21 cellular contexts compared by ENCODE assay signal in the genomic region with DNA sequence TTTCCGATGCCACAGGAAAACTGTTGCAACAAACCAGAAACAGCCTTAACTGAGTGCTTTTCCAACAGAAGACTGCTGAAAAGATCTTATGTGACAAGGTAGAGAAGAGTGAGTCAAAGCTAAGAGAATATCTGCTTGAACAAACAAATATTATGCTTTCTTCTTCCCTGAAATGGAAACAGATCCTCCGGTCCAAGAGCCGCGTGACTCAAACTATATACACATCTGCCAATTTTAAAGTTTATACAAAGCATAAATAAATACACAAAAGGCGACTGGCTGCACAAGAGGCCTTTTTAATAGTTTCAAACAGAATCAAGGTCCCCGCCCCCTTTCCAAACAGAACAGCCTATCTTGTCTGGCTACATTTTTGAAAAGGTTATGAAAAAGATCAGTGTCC.
DNase-seq lines count a peak whose midpoint lies in the region; ATAC-seq, FAIRE-seq and TF ChIP-seq lines count a peak whose summit lies in the region.
"Had no signal": no experiment of that assay in that cellular context is flagged by ENCODE, and none has a peak within 500 bp of the region (broad histone marks: within the 10 kb centered on the region; RNA-seq: fewer than 3 reads in every experiment).

No MANE protein-coding gene starts in this region.

- peak overlapping the region; percentile 83 for H3K27ac ChIP-seq in C4-2B
- H3K27ac ChIP-seq: body of pancreas, colonic mucosa, left ventricle myocardium inferior, ovary had no signal

- TF ChIP-seq CTCF in C4-2B (conservative IDR thresholded peaks at IDR 0.05) (no peak), astrocyte of the spinal cord (IDR thresholded peaks at IDR 0.05; ENCODE audit: low read depth, low read length) (no peak)

- in situ Hi-C loops in astrocyte of the spinal cord (cut with HindIII; ENCODE audit: low sequenced_read_pairs) (no loop called here), G401 (cut with HindIII; ENCODE audit: low sequenced_read_pairs) (no loop called here)

- ATAC-seq in HG03139 (IDR thresholded peaks at IDR 0.05; ENCODE audit: unreplicated experiment) (no peak), GM18511 (IDR thresholded peaks at IDR 0.05; ENCODE audit: unreplicated experiment) (no peak)
- ATAC-seq: body of pancreas; stimulated activated naive CD8-positive, alpha-beta T cell treated with anti-CD3 and anti-CD28 coated beads, Interleukin-15, amount 100 ng/mL, for 72 hours had no signal

- no peak overlapping the region for H3K4me3 ChIP-seq in astrocyte of the spinal cord (ENCODE audit: low read depth, low read length)
- H3K4me3 ChIP-seq: body of pancreas, colonic mucosa, left ventricle myocardium inferior, ovary had no signal

- FAIRE-seq in urothelium cell line (lab: Jason Lieb, UNC), result no peak

- peak; percentile 84 for DNase-seq in M059J (ENCODE audit: low read depth)
- peak; percentile 18 for DNase-seq in astrocyte of the spinal cord (ENCODE audit: low read depth, low spot score)
- peak; percentile 36 for DNase-seq in iris pigment epithelial cell (ENCODE audit: low read depth)
- DNase-seq in urothelium cell line (ENCODE audit: low spot score), result no peak
- no peak for DNase-seq in G401 (ENCODE audit: low spot score)
- DNase-seq: activated CD4-positive, alpha-beta memory T cell treated with anti-CD3 and anti-CD28 coated beads for 36 hours; activated naive CD4-positive, alpha-beta T cell treated with anti-CD3 and anti-CD28 coated beads, Interleukin-2, amount 50 U/mL, for 16 hours; activated T-cell treated with anti-CD3 and anti-CD28 coated beads, Interleukin-2, amount 50 U/mL, for 1 hour; body of pancreas; CD8-positive, alpha-beta memory T cell; colonic mucosa; H9; Kasumi-1; left ventricle myocardium inferior; NCI-H226; ovary; stimulated activated naive CD8-positive, alpha-beta T cell treated with anti-CD3 and anti-CD28 coated beads, Interleukin-15, amount 100 ng/mL, for 72 hours; T-helper 2 cell had no signal

Comparison
In these comparisons a context has a peak if more than half of its experiments do, and no peak if none do; other contexts are left out.
1. DNase-seq: peak in M059J (single experiment), astrocyte of the spinal cord (single experiment) and iris pigment epithelial cell (single experiment); none in urothelium cell line (single experiment) and G401 (single experiment).